8 cellular contexts compared by ENCODE assay signal in the genomic region with DNA sequence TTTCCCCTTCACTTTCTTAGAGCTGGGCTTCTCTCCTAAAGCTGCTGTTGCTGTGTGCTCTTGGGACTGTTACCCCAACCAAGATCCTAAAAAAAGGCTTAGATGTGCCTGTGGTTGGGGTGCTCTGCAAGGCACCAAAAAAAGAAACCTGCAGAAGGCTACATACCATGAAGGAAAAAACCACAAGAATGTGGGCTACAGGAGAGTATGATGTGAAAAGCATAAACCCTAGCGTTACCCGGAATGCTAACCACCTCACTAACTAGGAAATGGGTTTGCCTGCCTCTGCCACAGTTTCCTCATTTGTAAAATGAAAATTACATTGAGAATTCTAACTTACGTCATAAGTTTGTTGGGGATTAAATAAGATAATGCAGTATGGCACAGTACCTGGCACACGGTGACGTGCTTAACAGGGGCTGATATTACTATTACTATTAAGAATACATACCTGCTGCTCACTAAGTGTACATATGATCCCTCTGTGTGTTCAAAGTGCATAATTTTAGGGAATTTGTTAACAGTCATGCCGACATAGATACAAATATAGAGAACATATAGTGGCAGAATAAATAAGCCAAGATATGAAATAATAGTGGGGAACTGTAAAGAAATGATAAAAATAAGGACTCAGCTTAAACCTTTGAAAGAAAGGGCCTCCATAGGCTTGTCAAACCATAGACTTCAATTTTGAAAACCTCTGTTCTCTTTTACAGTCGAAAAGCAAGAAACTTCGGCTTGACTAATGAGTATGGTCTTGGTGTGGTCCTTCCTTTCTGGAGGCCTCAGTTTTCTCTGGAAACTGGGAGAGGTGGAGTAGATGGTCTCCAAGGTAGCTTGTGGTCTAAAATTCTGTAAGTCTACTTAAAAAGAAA.
A peak's percentile ranks its signal among the peaks of the same experiment; 100 is the strongest.
DNase-seq lines count a peak whose midpoint lies in the region; ATAC-seq and TF ChIP-seq lines count a peak whose summit lies in the region.
"Had no signal": no experiment of that assay in that cellular context is flagged by ENCODE, and none has a peak within 500 bp of the region (broad histone marks: within the 10 kb centered on the region; RNA-seq: fewer than 3 reads in every experiment).

No MANE protein-coding gene starts in this region.

- peak overlapping the region; percentile 32 for H3K9ac ChIP-seq in Loucy (ENCODE audit: low read depth, low read length, poor library complexity, severe bottlenecking)

- no peak overlapping the region for H3K4me3 Mint-ChIP-seq in Caco-2 (ENCODE audit: unreplicated experiment)
- peak overlapping the region; percentile 72 for H3K4me3 Mint-ChIP-seq in activated naive CD8-positive, alpha-beta T cell
- peak overlapping the region; percentile 81 for H3K4me3 Mint-ChIP-seq in natural killer cell treated with Interleukin-12 subunit alpha and Interleukin-12 subunit beta and Interleukin-15 and Interleukin-18, amount 100 ng/mL, for 72 hours

- H3K36me3 Mint-ChIP-seq in Caco-2 (ENCODE audit: insufficient read depth, unreplicated experiment): no peaks in the 10 kb centered on the region
- H3K36me3 Mint-ChIP-seq in activated naive CD8-positive, alpha-beta T cell: peaks cover 2% of the 10 kb centered on the region
- no peaks in the 10 kb centered on the region for H3K36me3 Mint-ChIP-seq in natural killer cell treated with Interleukin-12 subunit alpha and Interleukin-12 subunit beta and Interleukin-15 and Interleukin-18, amount 100 ng/mL, for 72 hours

- no peak for TF ChIP-seq CTCF in Caco-2 (IDR thresholded peaks at IDR 0.05; ENCODE audit: insufficient read depth in 1 of 2, low read depth in 1 of 2, low read length in 1 of 2, severe bottlenecking in 1 of 2, unreplicated experiment in 1 of 2)
- no peak for TF ChIP-seq CTCF in Loucy (conservative IDR thresholded peaks at IDR 0.05; ENCODE audit: low read length)
- no peak for TF ChIP-seq CTCF in OCI-LY7 (conservative IDR thresholded peaks at IDR 0.05; ENCODE audit: low read length)

- H3K9me3 Mint-ChIP-seq in Caco-2 (ENCODE audit: unreplicated experiment): no peaks in the 10 kb centered on the region
- no peaks in the 10 kb centered on the region for H3K9me3 Mint-ChIP-seq in activated naive CD8-positive, alpha-beta T cell (ENCODE audit: low read depth)
- peaks cover 3% of the 10 kb centered on the region for H3K9me3 Mint-ChIP-seq in natural killer cell treated with Interleukin-12 subunit alpha and Interleukin-12 subunit beta and Interleukin-15 and Interleukin-18, amount 100 ng/mL, for 72 hours

- no peaks in the 10 kb centered on the region for H3K27me3 Mint-ChIP-seq in Caco-2 (ENCODE audit: insufficient read depth, unreplicated experiment)
- H3K27me3 Mint-ChIP-seq in activated naive CD8-positive, alpha-beta T cell: no peaks in the 10 kb centered on the region
- no peaks in the 10 kb centered on the region for H3K27me3 Mint-ChIP-seq in natural killer cell treated with Interleukin-12 subunit alpha and Interleukin-12 subunit beta and Interleukin-15 and Interleukin-18, amount 100 ng/mL, for 72 hours

- no peaks in the 10 kb centered on the region for H3K9me3 ChIP-seq in Caco-2
- H3K9me3 ChIP-seq in Loucy (ENCODE audit: insufficient read depth, low read depth, low read length): no peaks in the 10 kb centered on the region
- H3K9me3 ChIP-seq in OCI-LY7 (ENCODE audit: low read length): no peaks in the 10 kb centered on the region

- H3K27ac ChIP-seq in OCI-LY7 (ENCODE audit: low read depth, low read length, poor library complexity, severe bottlenecking): no peak overlapping the region

- H3F3A ChIP-seq in Loucy (ENCODE audit: low read depth): peaks cover 24% of the 10 kb centered on the region

- H3K27me3 ChIP-seq in Caco-2 (replicated peaks; ENCODE audit: control insufficient read depth, insufficient read depth, low read length) (no peaks in the 10 kb centered on the region), Loucy (ENCODE audit: insufficient read depth, low read length, poor library complexity, severe bottlenecking) (no peaks in the 10 kb centered on the region)

- no peaks in the 10 kb centered on the region for H3K9me2 ChIP-seq in Loucy (replicated peaks; ENCODE audit: low read depth, low read length)
- H3K9me2 ChIP-seq in OCI-LY7 (ENCODE audit: insufficient read depth, low read length): no peaks in the 10 kb centered on the region

- CTCF ChIA-PET in Caco-2 (lab: Charles Lee) (no interaction called here), OCI-LY7 (lab: Charles Lee; ENCODE audit: unreplicated experiment) (no interaction called here)

- BruUV-seq in Caco-2 (replicated peaks; lab: Mats Ljungman, UMichigan): no TSS peak
- no TSS peak for BruUV-seq in OCI-LY7 (replicated peaks; lab: Mats Ljungman, UMichigan)

- intact Hi-C loops in Caco-2 (cut with micrococcal nuclease; ENCODE audit: unreplicated experiment) (no loop called here), OCI-LY7 (cut with micrococcal nuclease; ENCODE audit: unreplicated experiment) (no loop called here)

- no peaks in the 10 kb centered on the region for H3K79me2 ChIP-seq in Loucy (ENCODE audit: insufficient read depth, low read length)
- H3K79me2 ChIP-seq in OCI-LY7 (ENCODE audit: insufficient read depth, low read depth, low read length): no peaks in the 10 kb centered on the region

- H3K27ac Mint-ChIP-seq in Caco-2 (ENCODE audit: unreplicated experiment): peak overlapping the region; percentile 40
- H3K27ac Mint-ChIP-seq in activated naive CD8-positive, alpha-beta T cell: peak overlapping the region; percentile 18
- peak overlapping the region; percentile 96 to 99 for H3K27ac Mint-ChIP-seq in natural killer cell treated with Interleukin-12 subunit alpha and Interleukin-12 subunit beta and Interleukin-15 and Interleukin-18, amount 100 ng/mL, for 72 hours

- H3K4me3 ChIP-seq in Caco-2 (ENCODE audit: low read depth, low read length): no peak overlapping the region
- peak overlapping the region; percentile 65 for H3K4me3 ChIP-seq in Loucy (ENCODE audit: low read length, poor library complexity, severe bottlenecking)
- no peak overlapping the region for H3K4me3 ChIP-seq in OCI-LY7 (ENCODE audit: low read depth, low read length, poor library complexity, severe bottlenecking)

- peak; percentile 77 to 82 for ATAC-seq in natural killer cell treated with Interleukin-12 subunit alpha and Interleukin-12 subunit beta and Interleukin-15 and Interleukin-18, amount 100 ng/mL, for 72 hours
- no peak for ATAC-seq in HG02571 (IDR thresholded peaks at IDR 0.05; ENCODE audit: unreplicated experiment)

- no peaks in the 10 kb centered on the region for H4K20me1 ChIP-seq in Loucy (ENCODE audit: insufficient read depth, low read length, poor library complexity, severe bottlenecking)
- no peaks in the 10 kb centered on the region for H4K20me1 ChIP-seq in OCI-LY7 (ENCODE audit: insufficient read depth, low read length)

- H3K4me2 ChIP-seq in Loucy (ENCODE audit: low read depth, low read length, poor library complexity, severe bottlenecking) (peak overlapping the region; percentile 68), OCI-LY7 (ENCODE audit: low read length) (no peak overlapping the region)

- DNase-seq in Caco-2 (no peak), NCI-H69 (lab: John Stamatoyannopoulos, UW) (no peak), OCI-LY7 (ENCODE audit: low spot score) (no peak)
- peak; percentile 63 for DNase-seq in natural killer cell treated with Interleukin-12 subunit alpha and Interleukin-12 subunit beta and Interleukin-15 and Interleukin-18, amount 100 ng/mL, for 72 hours (ENCODE audit: low spot score)
- DNase-seq: NCI-H524 treated with DMSO at 0.1 percent for 48 hours had no signal

- H3K4me1 Mint-ChIP-seq in Caco-2 (ENCODE audit: low read depth, unreplicated experiment): peaks cover 25% of the 10 kb centered on the region
- peaks cover 30% of the 10 kb centered on the region for H3K4me1 Mint-ChIP-seq in activated naive CD8-positive, alpha-beta T cell (ENCODE audit: low read depth)
- H3K4me1 Mint-ChIP-seq in natural killer cell treated with Interleukin-12 subunit alpha and Interleukin-12 subunit beta and Interleukin-15 and Interleukin-18, amount 100 ng/mL, for 72 hours (ENCODE audit: low read depth in 2 of 2): peaks cover 62% of the 10 kb centered on the region in 2 donors

- H3K36me3 ChIP-seq in Caco-2 (ENCODE audit: control insufficient read depth, insufficient read depth, low read length): no peaks in the 10 kb centered on the region
- no peaks in the 10 kb centered on the region for H3K36me3 ChIP-seq in Loucy (ENCODE audit: insufficient read depth, low read length)
- no peaks in the 10 kb centered on the region for H3K36me3 ChIP-seq in OCI-LY7 (ENCODE audit: insufficient read depth, low read length)

- H3K4me1 ChIP-seq in Caco-2 (peaks cover 24% of the 10 kb centered on the region), Loucy (ENCODE audit: insufficient read depth, low read length, poor library complexity, severe bottlenecking) (peaks cover 59% of the 10 kb centered on the region), OCI-LY7 (ENCODE audit: insufficient read depth, low read length, poor library complexity, severe bottlenecking) (no peaks in the 10 kb centered on the region)

- POLR2A ChIA-PET in Caco-2 (lab: Charles Lee) (interaction anchor here (0.5 kb wide), 1 partner anchor 40 kb away, joined by 6 read pairs; no protein-coding TSS in a partner anchor), OCI-LY7 (lab: Charles Lee) (interaction anchor here (0.7 kb wide), 1 partner anchor 198 kb away, joined by 6 read pairs; no protein-coding TSS in a partner anchor)

- no peak overlapping the region for H2AFZ ChIP-seq in Loucy (ENCODE audit: low read length)
- H2AFZ ChIP-seq in OCI-LY7 (ENCODE audit: low read length): no peak overlapping the region

Comparison
In these comparisons a context has a peak if more than half of its experiments do, and no peak if none do; other contexts are left out.
1. H3K27ac Mint-ChIP-seq: peak in every context shown above with its lines; median percentile 98 in natural killer cell treated with Interleukin-12 subunit alpha and Interleukin-12 subunit beta and Interleukin-15 and Interleukin-18, amount 100 ng/mL, for 72 hours; 40 in Caco-2; 18 in activated naive CD8-positive, alpha-beta T cell.